9 cellular contexts compared by ENCODE assay signal in genomic region chr1:62295921-62296451, GRCh38. TPM values are rescaled to one million over a fixed set of nuclear protein-coding genes. Genes with fewer than 3 reads are reported as not detected.
DNase-seq lines count a peak whose midpoint lies in the region; ATAC-seq, FAIRE-seq and TF ChIP-seq lines count a peak whose summit lies in the region.
"Had no signal": no experiment of that assay in that cellular context is flagged by ENCODE, and none has a peak within 500 bp of the region (broad histone marks: within the 10 kb centered on the region; RNA-seq: fewer than 3 reads in every experiment).

No MANE protein-coding gene starts in this region.

- intact Hi-C loops in left lung (cut with DNase I) = no loop called here

- H3K27ac ChIP-seq in SJCRH30 (peak overlapping the region; percentile 10; the same call in 1 of the 2 replicates), left lung (no peak overlapping the region)

- TF ChIP-seq POLR2A in H54 (IDR thresholded peaks at IDR 0.05; ENCODE audit: low read depth, low read length) = no peak

- no peak for TF ChIP-seq CTCF in left lung (IDR thresholded peaks at IDR 0.05)

- H3K4me1 ChIP-seq in SJCRH30 (peaks cover 50% of the 10 kb centered on the region), left lung (peaks cover 0 to 10% of the 10 kb centered on the region in 2 donors)

- peak; percentile 85 for ATAC-seq in HG02588 (IDR thresholded peaks at IDR 0.05; ENCODE audit: unreplicated experiment)
- ATAC-seq in left lung = peak; percentile 41

- no peak for FAIRE-seq in H54 (lab: Jason Lieb, UNC)

- DNase-seq in GM04503 (ENCODE audit: low read depth) = peak; percentile 61
- peak in 1 of 2 experiments; percentile 64 for DNase-seq in SJCRH30
- DNase-seq in left lung = no peak
- no peak for DNase-seq in H54 (ENCODE audit: insufficient read length, low spot score)
- DNase-seq in activated effector memory CD4-positive, alpha-beta T cell treated with anti-CD3 and anti-CD28 coated beads, Interleukin-2, amount 50 U/mL, for 16 hours = no peak
- no peak for DNase-seq in NK-92 (lab: John Stamatoyannopoulos, UW; ENCODE audit: unreplicated experiment)
- DNase-seq in stimulated activated CD4-positive, alpha-beta T cell treated with anti-CD3 and anti-CD28 coated beads, Interleukin-4, amount 100 ng/mL, for 4 hours = no peak
- DNase-seq: H9 had no signal

- no peak overlapping the region for H3K4me3 ChIP-seq in SJCRH30
- H3K4me3 ChIP-seq in left lung = no peak overlapping the region

- H3K27me3 ChIP-seq in SJCRH30 (no peaks in the 10 kb centered on the region), left lung (no peaks in the 10 kb centered on the region)

- H3K36me3 ChIP-seq in SJCRH30 (no peaks in the 10 kb centered on the region), left lung (no peaks in the 10 kb centered on the region)

- H3K9me3 ChIP-seq in SJCRH30 (replicated peaks) (no peaks in the 10 kb centered on the region), left lung (no peaks in the 10 kb centered on the region)

RNA-seq across cellular contexts. Expression of gene KANK4, which starts 23.2 kb away (rescaled TPM):
- 57.9 and 59.7 TPM in 2 replicates for total RNA-seq in SJCRH30 (2014; rRNA removed; shearing (Covaris generic))
- total RNA-seq in left lung = 1 to 10 TPM; 2.0 to 2.6 TPM

Comparison
In these comparisons a context has a peak if more than half of its experiments do, and no peak if none do; other contexts are left out.
1. RNA of gene KANK4, which starts 23.2 kb away (total RNA-seq): 57.9 to 59.7 TPM in SJCRH30; 2.0 to 2.6 TPM in left lung; every median in the first group is over 10 times any median in the second.